ENCODE assay signal across 24 cellular contexts in genomic region chr9:131695366-131696162, GRCh38. TPM values are rescaled to one million over a fixed set of nuclear protein-coding genes. Genes with fewer than 3 reads are reported as not detected.
DNase-seq lines count a peak whose midpoint lies in the region; ATAC-seq, FAIRE-seq and TF ChIP-seq lines count a peak whose summit lies in the region.
"Had no signal": no experiment of that assay in that cellular context is flagged by ENCODE, and none has a peak within 500 bp of the region (broad histone marks: within the 10 kb centered on the region; RNA-seq: fewer than 3 reads in every experiment).

No MANE protein-coding gene starts in this region.

- H3K36me3 Mint-ChIP-seq in natural killer cell (no peaks in the 10 kb centered on the region), memory B cell (peaks cover 15% of the 10 kb centered on the region)
- H3K36me3 Mint-ChIP-seq in natural killer cell treated with Interleukin-12 subunit alpha and Interleukin-12 subunit beta and Interleukin-15 and Interleukin-18, amount 100 ng/mL, for 72 hours, result no peaks in the 10 kb centered on the region
- H3K36me3 Mint-ChIP-seq in activated T-helper 17 cell treated with anti-CD3 and anti-CD28 coated beads, Interleukin-2, amount 50 U/mL, for 72 hours (ENCODE audit: low read depth), result peaks cover 11% of the 10 kb centered on the region
- H3K36me3 Mint-ChIP-seq in activated T-cell treated with anti-CD3 and anti-CD28 coated beads, Interleukin-2, amount 50 U/mL, for 72 hours (ENCODE audit: insufficient read depth in 2 of 2), result peaks cover 2 to 3% of the 10 kb centered on the region in 2 donors

- TF ChIP-seq POLR2A in GM12891 (IDR thresholded peaks at IDR 0.05; ENCODE audit: low read depth, low read length), result no peak

- H3K4me3 Mint-ChIP-seq in natural killer cell (no peak overlapping the region), memory B cell (no peak overlapping the region)
- H3K4me3 Mint-ChIP-seq in natural killer cell treated with Interleukin-12 subunit alpha and Interleukin-12 subunit beta and Interleukin-15 and Interleukin-18, amount 100 ng/mL, for 72 hours, result no peak overlapping the region
- no peak overlapping the region for H3K4me3 Mint-ChIP-seq in activated T-helper 17 cell treated with anti-CD3 and anti-CD28 coated beads, Interleukin-2, amount 50 U/mL, for 72 hours
- H3K4me3 Mint-ChIP-seq in activated T-cell treated with anti-CD3 and anti-CD28 coated beads, Interleukin-2, amount 50 U/mL, for 72 hours, result no peak overlapping the region
- H3K4me3 Mint-ChIP-seq: B cell; T-helper 2 cell treated with Interferon-gamma antibody and Interleukin-4, amounts not matched to agents 5 μg/mL and 100 μg/mL, for 36 hours had no signal

- H3K27me3 Mint-ChIP-seq in natural killer cell (ENCODE audit: low read depth in 2 of 2), result no peaks in the 10 kb centered on the region
- H3K27me3 Mint-ChIP-seq in natural killer cell treated with Interleukin-12 subunit alpha and Interleukin-12 subunit beta and Interleukin-15 and Interleukin-18, amount 100 ng/mL, for 72 hours, result no peaks in the 10 kb centered on the region
- no peaks in the 10 kb centered on the region for H3K27me3 Mint-ChIP-seq in activated T-helper 17 cell treated with anti-CD3 and anti-CD28 coated beads, Interleukin-2, amount 50 U/mL, for 72 hours
- no peaks in the 10 kb centered on the region for H3K27me3 Mint-ChIP-seq in memory B cell
- no peaks in the 10 kb centered on the region for H3K27me3 Mint-ChIP-seq in activated T-cell treated with anti-CD3 and anti-CD28 coated beads, Interleukin-2, amount 50 U/mL, for 72 hours (ENCODE audit: low read depth)
- H3K27me3 Mint-ChIP-seq: B cell had no signal

- FAIRE-seq in GM12891 (lab: Jason Lieb, UNC), result no peak
- FAIRE-seq: A204.1, endothelial cell of umbilical vein, RCC 7860, small intestine had no signal

- peaks cover 90 to 96% of the 10 kb centered on the region in 2 donors for H3K4me1 Mint-ChIP-seq in natural killer cell
- peaks cover 80 to 93% of the 10 kb centered on the region in 2 donors for H3K4me1 Mint-ChIP-seq in natural killer cell treated with Interleukin-12 subunit alpha and Interleukin-12 subunit beta and Interleukin-15 and Interleukin-18, amount 100 ng/mL, for 72 hours (ENCODE audit: low read depth in 2 of 2)
- H3K4me1 Mint-ChIP-seq in activated T-helper 17 cell treated with anti-CD3 and anti-CD28 coated beads, Interleukin-2, amount 50 U/mL, for 72 hours, result peaks cover 79% of the 10 kb centered on the region
- peaks cover 68% of the 10 kb centered on the region for H3K4me1 Mint-ChIP-seq in memory B cell
- peaks cover 86% of the 10 kb centered on the region for H3K4me1 Mint-ChIP-seq in activated T-cell treated with anti-CD3 and anti-CD28 coated beads, Interleukin-2, amount 50 U/mL, for 72 hours (ENCODE audit: low read depth)

- intact Hi-C loops in natural killer cell (cut with micrococcal nuclease), result no loop called here

- TF ChIP-seq CTCF in natural killer cell (IDR thresholded peaks at IDR 0.05), result no peak

- H3K9me3 Mint-ChIP-seq in natural killer cell, result no peaks in the 10 kb centered on the region
- no peaks in the 10 kb centered on the region for H3K9me3 Mint-ChIP-seq in natural killer cell treated with Interleukin-12 subunit alpha and Interleukin-12 subunit beta and Interleukin-15 and Interleukin-18, amount 100 ng/mL, for 72 hours
- H3K9me3 Mint-ChIP-seq in activated T-helper 17 cell treated with anti-CD3 and anti-CD28 coated beads, Interleukin-2, amount 50 U/mL, for 72 hours, result no peaks in the 10 kb centered on the region
- no peaks in the 10 kb centered on the region for H3K9me3 Mint-ChIP-seq in memory B cell
- H3K9me3 Mint-ChIP-seq in activated T-cell treated with anti-CD3 and anti-CD28 coated beads, Interleukin-2, amount 50 U/mL, for 72 hours, result no peaks in the 10 kb centered on the region
- H3K9me3 Mint-ChIP-seq: T-helper 2 cell treated with Interferon-gamma antibody and Interleukin-4, amounts not matched to agents 5 μg/mL and 100 μg/mL, for 36 hours had no signal

- no peak for DNase-seq in natural killer cell
- no peak for DNase-seq in natural killer cell treated with Interleukin-12 subunit alpha and Interleukin-12 subunit beta and Interleukin-15 and Interleukin-18, amount 100 ng/mL, for 72 hours (ENCODE audit: low spot score)
- DNase-seq in memory B cell (ENCODE audit: low spot score in 2 of 2), result no peak
- DNase-seq in activated T-cell treated with anti-CD3 and anti-CD28 coated beads, Interleukin-2, amount 50 U/mL, for 72 hours, result no peak
- no peak for DNase-seq in GM12891 (ENCODE audit: insufficient read length, low spot score)
- no peak for DNase-seq in ACHN
- no peak for DNase-seq in mesenteric fat pad (ENCODE audit: low spot score)
- DNase-seq: activated effector memory CD4-positive, alpha-beta T cell treated with anti-CD3 and anti-CD28 coated beads, Interleukin-2, amount 50 U/mL, for 16 hours; brain microvascular endothelial cell; colonic mucosa; NCI-H1436; NCI-H524; nucleus accumbens; small intestine; stimulated activated CD4-positive, alpha-beta T cell treated with anti-CD3 and anti-CD28 coated beads, Interleukin-2, amount 100 ng/mL, for 24 hours; stimulated activated naive CD4-positive, alpha-beta T cell treated with Interleukin-2 at 50 U/mL for 16 hours; tibial artery had no signal

- ATAC-seq in natural killer cell, result no peak
- ATAC-seq in natural killer cell treated with Interleukin-12 subunit alpha and Interleukin-12 subunit beta and Interleukin-15 and Interleukin-18, amount 100 ng/mL, for 72 hours, result no peak
- no peak for ATAC-seq in activated T-helper 17 cell treated with anti-CD3 and anti-CD28 coated beads, Interleukin-2, amount 50 U/mL, for 72 hours (replicated peaks)
- ATAC-seq in memory B cell (ENCODE audit: low read depth), result no peak
- no peak for ATAC-seq in activated T-cell treated with anti-CD3 and anti-CD28 coated beads, Interleukin-2, amount 50 U/mL, for 72 hours (replicated peaks in 1 of 2)
- ATAC-seq: left lobe of liver had no signal

- in situ Hi-C loops in ACHN (cut with HindIII; ENCODE audit: low pct_ligation_motif_present, low pct_unique_long_range_greater_than_20kb, low sequenced_read_pairs), result no loop called here

- H3K27ac Mint-ChIP-seq in natural killer cell (peak overlapping the region; percentile 42 to 47), memory B cell (peak overlapping the region; percentile 80)
- H3K27ac Mint-ChIP-seq in natural killer cell treated with Interleukin-12 subunit alpha and Interleukin-12 subunit beta and Interleukin-15 and Interleukin-18, amount 100 ng/mL, for 72 hours, result peak overlapping the region in 1 of 2 donors; percentile 76
- H3K27ac Mint-ChIP-seq in activated T-helper 17 cell treated with anti-CD3 and anti-CD28 coated beads, Interleukin-2, amount 50 U/mL, for 72 hours, result peak overlapping the region; percentile 51
- H3K27ac Mint-ChIP-seq in activated T-cell treated with anti-CD3 and anti-CD28 coated beads, Interleukin-2, amount 50 U/mL, for 72 hours, result no peak overlapping the region
- H3K27ac Mint-ChIP-seq: B cell; T-helper 2 cell treated with Interferon-gamma antibody and Interleukin-4, amounts not matched to agents 5 μg/mL and 100 μg/mL, for 36 hours had no signal

TF ChIP-seq in GM12891, 5 proteins besides CTCF, POLR2A, EP300 and RAD21:
- no peak for TF ChIP-seq POLR2AphosphoS5 (IDR thresholded peaks at IDR 0.05; ENCODE audit: low read depth, low read length)
- no peak for TF ChIP-seq SPI1 (IDR thresholded peaks at IDR 0.05; ENCODE audit: low read depth, low read length)
- no peak for TF ChIP-seq TAF1 (IDR thresholded peaks at IDR 0.05; ENCODE audit: low read depth, low read length)
- no peak for TF ChIP-seq PAX5 (IDR thresholded peaks at IDR 0.05; ENCODE audit: insufficient read depth, low read length, severe bottlenecking)
- TF ChIP-seq POU2F2 (IDR thresholded peaks at IDR 0.05; ENCODE audit: low read depth, low read length), result no peak

RNA-seq across cellular contexts. Expression of gene RAPGEF1, which starts 44.3 kb away (rescaled TPM):
- total RNA-seq in natural killer cell (100 to 1,000 TPM; 210 to 224 (median 222) TPM), mesenteric fat pad (106 TPM)
- 100 to 1,000 TPM; 109 to 215 TPM for total RNA-seq in natural killer cell treated with Interleukin-12 subunit alpha and Interleukin-12 subunit beta and Interleukin-15 and Interleukin-18, amount 100 ng/mL, for 72 hours
- 100 to 1,000 TPM; 147 to 167 TPM for total RNA-seq in activated T-helper 17 cell treated with anti-CD3 and anti-CD28 coated beads, Interleukin-2, amount 50 U/mL, for 72 hours
- 100 to 1,000 TPM; 170 to 175 TPM for total RNA-seq in activated T-cell treated with anti-CD3 and anti-CD28 coated beads, Interleukin-2, amount 50 U/mL, for 72 hours
- polyA plus RNA-seq in GM12891 (2012; ENCODE audit: low read depth, missing spikeins), result 45.5 TPM
